Comparison of ENCODE assay signal across 4 cellular contexts in genomic region chr15:74064183-74064582, GRCh38. TPM values are rescaled to one million over a fixed set of nuclear protein-coding genes. Genes with fewer than 3 reads are reported as not detected.
"Had no signal": no experiment of that assay in that cellular context is flagged by ENCODE, and none has a peak within 500 bp of the region (broad histone marks: within the 10 kb centered on the region; RNA-seq: fewer than 3 reads in every experiment).

No MANE protein-coding gene starts in this region.

RNA-seq across cellular contexts. Expression of gene GOLGA6A, which starts 18.2 kb away (rescaled TPM):
- total RNA-seq: GM23248, H4, HFFc6, HT1080 had no signal
